16 cellular contexts compared by ENCODE assay signal in the genomic region with DNA sequence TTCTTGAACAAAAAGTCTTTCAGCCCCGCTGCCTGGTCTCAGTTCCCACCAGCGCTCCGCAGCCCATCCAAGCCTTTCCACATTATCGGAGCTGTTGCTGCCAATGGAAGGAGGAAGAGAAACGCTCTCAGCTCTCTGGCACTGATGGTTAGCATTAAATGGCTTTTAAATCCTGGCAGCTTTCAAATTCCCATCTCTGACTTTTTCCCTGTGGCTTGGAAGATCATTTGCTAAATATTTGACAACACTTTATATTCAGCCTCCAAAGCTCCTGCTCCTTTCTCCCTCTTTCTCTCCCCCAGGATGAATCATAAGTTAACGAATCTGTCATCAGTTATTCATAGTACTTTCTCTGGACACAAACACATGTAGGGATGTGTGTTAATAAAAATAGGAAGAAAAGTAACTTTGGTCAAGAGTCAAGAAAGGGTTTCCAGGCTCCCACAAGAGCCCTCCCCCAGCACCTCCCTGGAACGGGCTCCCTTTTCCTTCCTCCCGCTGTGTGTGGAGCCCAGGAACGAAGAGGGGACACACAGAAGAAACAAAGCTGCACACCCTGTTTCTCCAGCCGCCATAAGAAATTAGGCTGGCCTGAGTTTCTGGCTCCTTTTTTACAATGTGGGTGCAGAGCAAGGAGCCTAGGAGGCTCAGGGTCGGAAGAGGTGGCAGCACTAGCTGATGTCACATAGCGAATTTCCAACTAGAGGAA. TPM values are rescaled to one million over a fixed set of nuclear protein-coding genes. Genes with fewer than 3 reads are reported as not detected.
A peak's percentile ranks its signal among the peaks of the same experiment; 100 is the strongest.
DNase-seq lines count a peak whose midpoint lies in the region; ATAC-seq, FAIRE-seq and TF ChIP-seq lines count a peak whose summit lies in the region.
"Had no signal": no experiment of that assay in that cellular context is flagged by ENCODE, and none has a peak within 500 bp of the region (broad histone marks: within the 10 kb centered on the region; RNA-seq: fewer than 3 reads in every experiment).

No MANE protein-coding gene starts in this region.

- no peak overlapping the region for H3K4me3 Mint-ChIP-seq in astrocyte (ENCODE audit: unreplicated experiment)
- H3K4me3 Mint-ChIP-seq: activated T-cell treated with anti-CD3 and anti-CD28 coated beads, Interleukin-2, amount 50 U/mL, for 72 hours; stimulated activated naive CD8-positive, alpha-beta T cell treated with anti-CD3 and anti-CD28 coated beads, Interleukin-15, amount 100 ng/mL, for 72 hours had no signal

- H2AFZ ChIP-seq in astrocyte (ENCODE audit: low read depth, low read length): peak overlapping the region; percentile 13
- no peak overlapping the region for H2AFZ ChIP-seq in hepatocyte

- H3K4me3 ChIP-seq in astrocyte (ENCODE audit: insufficient read depth, low read depth, low read length) (peak overlapping the region; percentile 41), hepatocyte (no peak overlapping the region), subcutaneous abdominal adipose tissue (ENCODE audit: low read depth in 1 of 5, low read length in 5 of 5) (peak overlapping the region in 1 of 5 donors; percentile 12)
- H3K4me3 ChIP-seq: prostate gland had no signal

- 77% methylated on average over 12 of the region's 12 CpGs for WGBS in hepatocyte (ENCODE audit: low lambda C conversion rate, missing lambda C conversion rate)

- H3K9me2 ChIP-seq in hepatocyte (replicated peaks; ENCODE audit: insufficient read depth): no peaks in the 10 kb centered on the region

- H3K79me2 ChIP-seq in astrocyte (ENCODE audit: insufficient read depth, low read length) (no peaks in the 10 kb centered on the region), hepatocyte (no peaks in the 10 kb centered on the region)

- DNase-seq in GM03348 (ENCODE audit: low spot score) (peak; percentile 67), astrocyte (ENCODE audit: low read depth) (peak; percentile 75), hepatocyte (ENCODE audit: low spot score) (peak; percentile 30), left colon (no peak)
- DNase-seq in effector CD8-positive, alpha-beta T cell (lab: John Stamatoyannopoulos, UW): no peak
- DNase-seq: activated CD4-positive, alpha-beta T cell treated with anti-CD3 and anti-CD28 coated beads for 1 hour; activated T-cell treated with anti-CD3 and anti-CD28 coated beads, Interleukin-2, amount 50 U/mL, for 72 hours; MM.1S; NCI-H2171 treated with DMSO at 0.1 percent for 48 hours; stimulated activated naive CD8-positive, alpha-beta T cell treated with anti-CD3 and anti-CD28 coated beads, Interleukin-15, amount 100 ng/mL, for 72 hours; T-helper 1 cell had no signal

- H3K36me3 Mint-ChIP-seq in astrocyte (ENCODE audit: low read depth, unreplicated experiment): no peaks in the 10 kb centered on the region
- H3K36me3 Mint-ChIP-seq: brain had no signal

- H3K27me3 Mint-ChIP-seq in astrocyte (ENCODE audit: low read depth, unreplicated experiment): peaks cover 15% of the 10 kb centered on the region

- ATAC-seq in GM19035 (IDR thresholded peaks at IDR 0.05; ENCODE audit: unreplicated experiment) (no peak), left colon (no peak), GM19395 (IDR thresholded peaks at IDR 0.05; ENCODE audit: unreplicated experiment) (no peak)
- ATAC-seq: activated T-cell treated with anti-CD3 and anti-CD28 coated beads, Interleukin-2, amount 50 U/mL, for 72 hours; stimulated activated naive CD8-positive, alpha-beta T cell treated with anti-CD3 and anti-CD28 coated beads, Interleukin-15, amount 100 ng/mL, for 72 hours had no signal

- H3K9ac ChIP-seq in astrocyte (ENCODE audit: low read length) (peak overlapping the region; percentile 19), subcutaneous abdominal adipose tissue (ENCODE audit: low read length in 5 of 5) (peak overlapping the region in 3 of 5 donors; percentile 0 to 51 (median 44))

- no peak for FAIRE-seq in astrocyte (lab: Jason Lieb, UNC)

- H3K4me1 ChIP-seq in astrocyte (ENCODE audit: insufficient read depth, low read length): peaks cover 23% of the 10 kb centered on the region
- H3K4me1 ChIP-seq in hepatocyte (ENCODE audit: insufficient read depth): peaks cover 2% of the 10 kb centered on the region
- H3K4me1 ChIP-seq in subcutaneous abdominal adipose tissue (ENCODE audit: control insufficient read depth in 5 of 5, insufficient read depth in 5 of 5, low read length in 5 of 5): peaks cover 4 to 61% (median 50%) of the 10 kb centered on the region in 5 donors
- H3K4me1 ChIP-seq: prostate gland had no signal

- H3K27ac Mint-ChIP-seq in astrocyte (ENCODE audit: unreplicated experiment): no peak overlapping the region
- H3K27ac Mint-ChIP-seq: activated T-cell treated with anti-CD3 and anti-CD28 coated beads, Interleukin-2, amount 50 U/mL, for 72 hours; stimulated activated naive CD8-positive, alpha-beta T cell treated with anti-CD3 and anti-CD28 coated beads, Interleukin-15, amount 100 ng/mL, for 72 hours had no signal

- H3K27ac ChIP-seq in astrocyte (ENCODE audit: low read depth, low read length) (peak overlapping the region; percentile 30), hepatocyte (peak overlapping the region; percentile 42), subcutaneous abdominal adipose tissue (ENCODE audit: low read depth, low read length) (peak overlapping the region; percentile 89)
- H3K27ac ChIP-seq: prostate gland had no signal

- intact Hi-C loops in left colon (cut with DNase I, micrococcal nuclease): no loop called here

- no peaks in the 10 kb centered on the region for H3K9me3 Mint-ChIP-seq in astrocyte (ENCODE audit: unreplicated experiment)
- H3K9me3 Mint-ChIP-seq: activated T-cell treated with anti-CD3 and anti-CD28 coated beads, Interleukin-2, amount 50 U/mL, for 72 hours; stimulated activated naive CD8-positive, alpha-beta T cell treated with anti-CD3 and anti-CD28 coated beads, Interleukin-15, amount 100 ng/mL, for 72 hours had no signal

- H3K4me2 ChIP-seq in astrocyte (ENCODE audit: low read length): peak overlapping the region; percentile 77
- H3K4me2 ChIP-seq in hepatocyte: no peak overlapping the region

- H3K9me3 ChIP-seq in astrocyte (ENCODE audit: insufficient read depth, low read depth, low read length) (no peaks in the 10 kb centered on the region), hepatocyte (ENCODE audit: low read depth) (no peaks in the 10 kb centered on the region), subcutaneous abdominal adipose tissue (ENCODE audit: control insufficient read depth in 5 of 5, low read length in 5 of 5) (peaks cover 0 to 3% (median 0%) of the 10 kb centered on the region in 5 donors)
- H3K9me3 ChIP-seq: prostate gland had no signal

- TF ChIP-seq CTCF in astrocyte (IDR thresholded peaks at IDR 0.05; ENCODE audit: insufficient read depth, low read depth, low read length) (no peak), hepatocyte (IDR thresholded peaks at IDR 0.05; ENCODE audit: poor library complexity) (no peak)

- no peaks in the 10 kb centered on the region for H3K36me3 ChIP-seq in astrocyte (ENCODE audit: insufficient read depth, low read length)
- H3K36me3 ChIP-seq in hepatocyte (replicated peaks; ENCODE audit: insufficient read depth, low read depth): no peaks in the 10 kb centered on the region
- H3K36me3 ChIP-seq in subcutaneous abdominal adipose tissue (ENCODE audit: control insufficient read depth in 5 of 5, insufficient read depth in 5 of 5, low read length in 5 of 5): peaks cover 5 to 24% (median 15%) of the 10 kb centered on the region in 5 donors
- H3K36me3 ChIP-seq: prostate gland had no signal

- H3K27me3 ChIP-seq in astrocyte (ENCODE audit: insufficient read depth, low read length): no peaks in the 10 kb centered on the region
- no peaks in the 10 kb centered on the region for H3K27me3 ChIP-seq in hepatocyte
- H3K27me3 ChIP-seq in subcutaneous abdominal adipose tissue (ENCODE audit: control insufficient read depth in 5 of 5, insufficient read depth in 4 of 5, low read length in 5 of 5): no peaks in the 10 kb centered on the region

- H3K4me1 Mint-ChIP-seq in astrocyte (ENCODE audit: low read depth, unreplicated experiment): peaks cover 1% of the 10 kb centered on the region
- H3K4me1 Mint-ChIP-seq: stimulated activated naive CD8-positive, alpha-beta T cell treated with anti-CD3 and anti-CD28 coated beads, Interleukin-15, amount 100 ng/mL, for 72 hours had no signal

- H4K20me1 ChIP-seq in astrocyte (ENCODE audit: insufficient read depth, low read length) (no peaks in the 10 kb centered on the region), hepatocyte (ENCODE audit: insufficient read depth, poor library complexity, severe bottlenecking) (no peaks in the 10 kb centered on the region)

RNA-seq across cellular contexts. Expression of a gene that starts 47.6 kb away (rescaled TPM):
- 9.7 TPM in 2 replicates for total RNA-seq in astrocyte
- total RNA-seq in hepatocyte: 7.8 and 9.6 TPM in 2 replicates
- polyA plus RNA-seq in hepatocyte: 17.8 and 23.2 TPM in 2 replicates
- 10 to 100 TPM; 17.7 to 18.4 TPM for total RNA-seq in left colon

Comparison
In these comparisons a context has a peak if more than half of its experiments do, and no peak if none do; other contexts are left out.
1. DNase-seq: peak in GM03348 (single experiment), astrocyte (single experiment) and hepatocyte (single experiment); none in effector CD8-positive, alpha-beta T cell (single experiment) and left colon (0 of 2).
2. H3K27ac ChIP-seq: peak in every context shown above with its lines; median percentile 89 in subcutaneous abdominal adipose tissue; 42 in hepatocyte; 30 in astrocyte.